Comparison of ENCODE assay signal across 9 cellular contexts in the genomic region with DNA sequence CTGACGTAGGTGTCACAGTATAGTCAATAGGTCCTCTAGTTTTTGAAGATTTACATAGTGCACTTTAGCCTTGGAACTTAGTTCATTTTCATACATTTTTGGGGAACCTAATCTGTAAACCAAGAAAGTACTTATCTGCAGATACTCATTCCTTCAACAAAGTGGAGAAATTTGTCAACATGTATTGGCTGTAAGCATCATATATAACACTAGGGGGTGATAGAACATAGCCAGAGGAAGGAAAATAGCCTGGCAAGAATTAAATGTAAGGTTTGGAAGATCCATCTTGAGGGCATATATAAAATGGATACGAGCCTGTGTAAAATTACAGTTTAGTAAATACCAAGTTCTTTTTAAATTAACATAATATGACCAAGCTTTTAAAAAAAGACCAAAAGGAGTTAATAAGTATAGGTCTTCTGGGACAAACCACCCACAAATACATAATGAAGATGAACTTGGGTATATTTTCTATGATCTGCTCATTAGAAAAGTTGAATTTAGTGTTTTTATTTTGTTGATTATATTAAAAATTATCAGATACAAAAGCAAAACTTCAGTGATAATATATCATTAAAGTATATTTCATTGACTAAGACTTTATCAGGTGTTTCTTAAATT. TPM values are rescaled to one million over a fixed set of nuclear protein-coding genes. Genes with fewer than 3 reads are reported as not detected.
DNase-seq lines count a peak whose midpoint lies in the region; ATAC-seq and TF ChIP-seq lines count a peak whose summit lies in the region.
"Had no signal": no experiment of that assay in that cellular context is flagged by ENCODE, and none has a peak within 500 bp of the region (broad histone marks: within the 10 kb centered on the region; RNA-seq: fewer than 3 reads in every experiment).

No MANE protein-coding gene starts in this region.

- H3K4me3 ChIP-seq in AG04449 (ENCODE audit: low read depth, low read length), result no peak overlapping the region
- H3K4me3 ChIP-seq in body of pancreas, result no peak overlapping the region
- no peak overlapping the region for H3K4me3 ChIP-seq in left lung

- H3K9me3 ChIP-seq in body of pancreas (no peaks in the 10 kb centered on the region), left lung (no peaks in the 10 kb centered on the region)

- H3K4me1 ChIP-seq in body of pancreas, result no peaks in the 10 kb centered on the region
- no peaks in the 10 kb centered on the region for H3K4me1 ChIP-seq in left lung

- intact Hi-C loops in body of pancreas (cut with DNase I), result loop anchor here (5.0 kb wide), 1 partner anchor 150 kb away; no protein-coding TSS in a partner anchor
- intact Hi-C loops in left lung (cut with DNase I), result no loop called here

- H3K36me3 ChIP-seq in body of pancreas (replicated peaks in 1 of 2; ENCODE audit: insufficient read depth in 1 of 2, low read depth in 2 of 2) (no peaks in the 10 kb centered on the region), left lung (no peaks in the 10 kb centered on the region)

- H3K27ac ChIP-seq in body of pancreas, result no peak overlapping the region
- no peak overlapping the region for H3K27ac ChIP-seq in left lung

- H3K4me1 Mint-ChIP-seq in activated T-helper 17 cell treated with anti-CD3 and anti-CD28 coated beads, Interleukin-2, amount 50 U/mL, for 72 hours, result no peaks in the 10 kb centered on the region
- H3K4me1 Mint-ChIP-seq: activated naive CD4-positive, alpha-beta T cell treated with anti-CD3 and anti-CD28 coated beads, Interleukin-2, amount 50 U/mL, for 24 hours had no signal

- CTCF ChIA-PET in AG04449 (lab: Yijun Ruan, JAX), result interaction anchor here (0.7 to 15.8 kb wide), 25 partner anchors 10 to 995 kb away, joined by 3 to 1277 read pairs (median 5); no protein-coding TSS in a partner anchor

- TF ChIP-seq CTCF in AG04449 (IDR thresholded peaks at IDR 0.05; ENCODE audit: insufficient read depth, low read length, missing control alignments), result peak; percentile 53
- peak; percentile 36 for TF ChIP-seq CTCF in GM20000 (IDR thresholded peaks at IDR 0.05; ENCODE audit: extremely low read depth, missing control alignments)
- peak; percentile 64 to 90 (median 81) for TF ChIP-seq CTCF in body of pancreas (IDR thresholded peaks at IDR 0.05)
- peak; percentile 48 to 59 for TF ChIP-seq CTCF in left lung (IDR thresholded peaks at IDR 0.05)

- no peak for TF ChIP-seq POLR2A in body of pancreas (IDR thresholded peaks at IDR 0.05)

- DNase-seq in AG04449 (ENCODE audit: low read depth, low spot score), result no peak
- peak; percentile 45 for DNase-seq in GM20000 (ENCODE audit: low spot score)
- DNase-seq in NCI-H345 treated with DMSO at 0.1 percent for 48 hours (lab: John Stamatoyannopoulos, UW; ENCODE audit: unreplicated experiment), result peak; percentile 17
- no peak for DNase-seq in body of pancreas
- no peak for DNase-seq in left lung

- no peak overlapping the region for H3K27ac Mint-ChIP-seq in activated T-helper 17 cell treated with anti-CD3 and anti-CD28 coated beads, Interleukin-2, amount 50 U/mL, for 72 hours
- H3K27ac Mint-ChIP-seq: activated naive CD4-positive, alpha-beta T cell treated with anti-CD3 and anti-CD28 coated beads, Interleukin-2, amount 50 U/mL, for 24 hours had no signal

- WGBS in body of pancreas, 2 donors, result 31 to 34% methylated on average over 2 of the region's 2 CpGs

- no peak overlapping the region for H3K4me3 Mint-ChIP-seq in activated T-helper 17 cell treated with anti-CD3 and anti-CD28 coated beads, Interleukin-2, amount 50 U/mL, for 72 hours
- H3K4me3 Mint-ChIP-seq: activated naive CD4-positive, alpha-beta T cell treated with anti-CD3 and anti-CD28 coated beads, Interleukin-2, amount 50 U/mL, for 24 hours had no signal

- H3K27me3 Mint-ChIP-seq in activated T-helper 17 cell treated with anti-CD3 and anti-CD28 coated beads, Interleukin-2, amount 50 U/mL, for 72 hours, result no peaks in the 10 kb centered on the region
- H3K27me3 Mint-ChIP-seq: activated naive CD4-positive, alpha-beta T cell treated with anti-CD3 and anti-CD28 coated beads, Interleukin-2, amount 50 U/mL, for 24 hours had no signal

- H3K27me3 ChIP-seq in body of pancreas (no peaks in the 10 kb centered on the region), left lung (no peaks in the 10 kb centered on the region)

- peaks cover 8% of the 10 kb centered on the region for H3K36me3 Mint-ChIP-seq in activated T-helper 17 cell treated with anti-CD3 and anti-CD28 coated beads, Interleukin-2, amount 50 U/mL, for 72 hours (ENCODE audit: low read depth)
- H3K36me3 Mint-ChIP-seq: activated naive CD4-positive, alpha-beta T cell treated with anti-CD3 and anti-CD28 coated beads, Interleukin-2, amount 50 U/mL, for 24 hours had no signal

- ATAC-seq in body of pancreas (peak; percentile 53), left lung (peak; percentile 76), HG03039 (IDR thresholded peaks at IDR 0.05; ENCODE audit: unreplicated experiment) (no peak), GM21390 (IDR thresholded peaks at IDR 0.05; ENCODE audit: unreplicated experiment) (no peak)
- ATAC-seq in activated T-helper 17 cell treated with anti-CD3 and anti-CD28 coated beads, Interleukin-2, amount 50 U/mL, for 72 hours (replicated peaks), result no peak

- no peaks in the 10 kb centered on the region for H3K9me3 Mint-ChIP-seq in activated T-helper 17 cell treated with anti-CD3 and anti-CD28 coated beads, Interleukin-2, amount 50 U/mL, for 72 hours
- H3K9me3 Mint-ChIP-seq: activated naive CD4-positive, alpha-beta T cell treated with anti-CD3 and anti-CD28 coated beads, Interleukin-2, amount 50 U/mL, for 24 hours had no signal

- POLR2A ChIA-PET in AG04449 (lab: Yijun Ruan, JAX), result no interaction called here

RNA-seq across cellular contexts. Expression of a gene that starts 18.2 kb away (rescaled TPM):
- total RNA-seq in body of pancreas (1,000 to 10,000 TPM in 1 of 2 donors, 100 to 1,000 TPM in 1; 452 to 1,069 TPM), left lung (1,000 to 10,000 TPM; 1,937 to 1,986 TPM)
- 1,000 to 10,000 TPM; 2,880 to 3,993 TPM for total RNA-seq in activated T-helper 17 cell treated with anti-CD3 and anti-CD28 coated beads, Interleukin-2, amount 50 U/mL, for 72 hours

Comparison
In these comparisons a context has a peak if more than half of its experiments do, and no peak if none do; other contexts are left out.
1. DNase-seq: peak in GM20000 (single experiment) and NCI-H345 treated with DMSO at 0.1 percent for 48 hours (single experiment); none in AG04449 (single experiment), body of pancreas (0 of 4) and left lung (0 of 2).
2. ATAC-seq: peak in body of pancreas (single experiment) and left lung (single experiment); none in activated T-helper 17 cell treated with anti-CD3 and anti-CD28 coated beads, Interleukin-2, amount 50 U/mL, for 72 hours (single experiment), HG03039 (single experiment) and GM21390 (single experiment).
3. Peak in every context shown above with its lines, with median percentiles within 50 percentile points of each other: CTCF ChIP-seq.